ENCODE assay signal across 13 cellular contexts in genomic region chr6:148967546-148967945, GRCh38.
DNase-seq lines count a peak whose midpoint lies in the region; ATAC-seq and TF ChIP-seq lines count a peak whose summit lies in the region.
"Had no signal": no experiment of that assay in that cellular context is flagged by ENCODE, and none has a peak within 500 bp of the region (broad histone marks: within the 10 kb centered on the region; RNA-seq: fewer than 3 reads in every experiment).

No MANE protein-coding gene starts in this region.

- peak overlapping the region; percentile 54; the same call in 1 of the 2 replicates for H2AK5ac ChIP-seq in IMR-90 (ENCODE audit: low read depth, low read length)

- H2AFZ ChIP-seq in IMR-90 (replicated peaks; ENCODE audit: low read length, poor library complexity), result no peak overlapping the region

- H3K23ac ChIP-seq in IMR-90 (ENCODE audit: low read depth, low read length), result no peak overlapping the region

- H3K27ac ChIP-seq in IMR-90 (ENCODE audit: insufficient read depth, low read length), result no peak overlapping the region
- no peak overlapping the region for H3K27ac ChIP-seq in stomach
- H3K27ac ChIP-seq: left lung, thyroid gland had no signal

- H3K9me3 ChIP-seq in IMR-90 (ENCODE audit: control insufficient read depth, insufficient read depth, low read length), result no peaks in the 10 kb centered on the region
- H3K9me3 ChIP-seq in stomach, result no peaks in the 10 kb centered on the region
- H3K9me3 ChIP-seq: left lung, thyroid gland had no signal

- ATAC-seq in IMR-90 (ENCODE audit: low read depth), result no peak
- ATAC-seq in stimulated activated naive CD8-positive, alpha-beta T cell treated with anti-CD3 and anti-CD28 coated beads, Interleukin-15, Interleukin-2, amounts not matched to agents 100 U/mL and 50 U/mL, for 24 hours, result no peak
- no peak for ATAC-seq in HG03175 (IDR thresholded peaks at IDR 0.05; ENCODE audit: unreplicated experiment)
- ATAC-seq: activated CD4-positive, CD25-positive, alpha-beta regulatory T cell treated with anti-CD3 and anti-CD28 coated beads, Interleukin-2, amount 50 U/mL, for 24 hours; left lung had no signal

- no peak for TF ChIP-seq EP300 in stomach (IDR thresholded peaks at IDR 0.05)

- peak overlapping the region; percentile 26; the same call in 1 of the 2 replicates for H4K91ac ChIP-seq in IMR-90 (ENCODE audit: insufficient read depth, low read depth, low read length)

- H3K9ac ChIP-seq in IMR-90 (ENCODE audit: low read depth, low read length), result no peak overlapping the region

- WGBS in IMR-90 (ENCODE audit: extremely low coverage in 2 of 2, insufficient read length in 1 of 2), 2 experiments, result 54% methylated on average over 2 of the region's 7 CpGs; no CpG with 5 or more reads in 1 of the 2 experiments
- WGBS in stomach, 5 donors, result 75 to 87% (median 82%) methylated on average over 6 to 7 of the region's 7 CpGs

- H3K18ac ChIP-seq in IMR-90 (ENCODE audit: low read depth, low read length), result no peak overlapping the region; the same call in 1 of the 2 replicates

- H3K36me3 ChIP-seq in IMR-90 (ENCODE audit: control insufficient read depth, insufficient read depth, low read length) (peaks cover 2% of the 10 kb centered on the region; the same call in 1 of the 2 replicates), stomach (peaks cover 0 to 10% (median 0%) of the 10 kb centered on the region in 4 donors)
- H3K36me3 ChIP-seq: left lung had no signal

- H3K79me1 ChIP-seq in IMR-90 (ENCODE audit: low read depth in 1 of 2, low read length in 2 of 2), result no peaks in the 10 kb centered on the region

- CTCF ChIA-PET in IMR-90 (lab: Yijun Ruan, JAX), result interaction anchor here (2.7 kb wide), 1 partner anchor 390 kb away, joined by 10 read pairs; no protein-coding TSS in a partner anchor

- H3K4me3 ChIP-seq in IMR-90 (ENCODE audit: insufficient read depth, low read depth, low read length) (no peak overlapping the region), stomach (no peak overlapping the region)
- H3K4me3 ChIP-seq: left lung, thyroid gland had no signal

- H2BK15ac ChIP-seq in IMR-90 (ENCODE audit: low read depth, low read length), result no peak overlapping the region

- dilution Hi-C loops in IMR-90 (cut with HindIII; ENCODE audit: low sequenced_read_pairs, unreplicated experiment), result no loop called here

- H4K20me1 ChIP-seq in IMR-90 (ENCODE audit: insufficient read depth, low read length), result no peaks in the 10 kb centered on the region; the same call in 1 of the 2 replicates

- H2BK20ac ChIP-seq in IMR-90 (ENCODE audit: low read depth, low read length), result no peak overlapping the region

- in situ Hi-C loops in IMR-90 (cut with MboI; ENCODE audit: low sequenced_read_pairs) (no loop called here), SK-MEL-5 (cut with HindIII; ENCODE audit: low pct_unique_long_range_greater_than_20kb, low sequenced_read_pairs) (no loop called here)

- intact Hi-C loops in IMR-90 (cut with micrococcal nuclease) (no loop called here), stomach (cut with DNase I; ENCODE audit: low total_unique reads) (no loop called here)

- TF ChIP-seq CTCF in IMR-90 (conservative IDR thresholded peaks at IDR 0.05; ENCODE audit: low read depth, low read length) (no peak), stomach (IDR thresholded peaks at IDR 0.05) (no peak)

- peak overlapping the region; percentile 59 for H2AK9ac ChIP-seq in IMR-90 (replicated peaks; ENCODE audit: low read depth, low read length, poor library complexity)

- no peak for TF ChIP-seq POLR2A in IMR-90 (IDR thresholded peaks at IDR 0.05; ENCODE audit: low read depth, low read length)
- no peak for TF ChIP-seq POLR2A in stomach (IDR thresholded peaks at IDR 0.05)

- H3K27me3 ChIP-seq in IMR-90 (ENCODE audit: control insufficient read depth, insufficient read depth, low read length) (no peaks in the 10 kb centered on the region), stomach (peaks cover 0 to 12% (median 0%) of the 10 kb centered on the region in 3 donors)
- H3K27me3 ChIP-seq: thyroid gland had no signal

- peak overlapping the region; percentile 36; the same call in 1 of the 2 replicates for H2BK120ac ChIP-seq in IMR-90 (ENCODE audit: low read depth, low read length)

- H3K4me2 ChIP-seq in IMR-90 (ENCODE audit: low read depth, low read length), result no peak overlapping the region

- H4K5ac ChIP-seq in IMR-90 (ENCODE audit: low read depth, low read length), result no peak overlapping the region

- peaks cover 29% of the 10 kb centered on the region for H3K4me1 ChIP-seq in IMR-90 (ENCODE audit: control insufficient read depth, insufficient read depth, low read length)
- peaks cover 0 to 26% (median 0%) of the 10 kb centered on the region in 4 donors for H3K4me1 ChIP-seq in stomach
- H3K4me1 ChIP-seq: left lung had no signal

- BruUV-seq in IMR-90 (replicated peaks; lab: Mats Ljungman, UMichigan), result no TSS peak

- peak overlapping the region; percentile 42 for H3K4ac ChIP-seq in IMR-90 (ENCODE audit: low read depth, low read length)

- peaks cover 16% of the 10 kb centered on the region for H3K9me1 ChIP-seq in IMR-90 (ENCODE audit: insufficient read depth, low read length)

- DNase-seq in IMR-90 (no peak), SK-MEL-5 (ENCODE audit: low read depth, low spot score) (peak; percentile 79), hippocampal formation (lab: John Stamatoyannopoulos, UW) (peak; percentile 47 to 48), retina (peak; percentile 43), stomach (no peak)
- DNase-seq in stimulated activated naive CD8-positive, alpha-beta T cell treated with anti-CD3 and anti-CD28 coated beads, Interleukin-15, Interleukin-2, amounts not matched to agents 100 U/mL and 50 U/mL, for 24 hours, result no peak
- DNase-seq: GOT3, left lung, NCI-H1436, SIG-M5, thyroid gland had no signal

- no peak overlapping the region for H4K8ac ChIP-seq in IMR-90 (ENCODE audit: low read depth in 2 of 2, low read length in 2 of 2)

- H3K14ac ChIP-seq in IMR-90 (replicated peaks; ENCODE audit: low read depth, low read length), result 0 out of 2 replicates have a peak overlapping the region, but pooled peaks have one; percentile 34

- no peak overlapping the region for H2BK5ac ChIP-seq in IMR-90 (ENCODE audit: low read depth, low read length, poor library complexity, severe bottlenecking)

- POLR2A ChIA-PET in IMR-90 (lab: Charles Lee; ENCODE audit: unreplicated experiment), result no interaction called here

- no peak for TF ChIP-seq RAD21 in IMR-90 (IDR thresholded peaks at IDR 0.05; ENCODE audit: low read length)

- H3K56ac ChIP-seq in IMR-90 (ENCODE audit: extremely low read depth, insufficient read depth, low read length), result no peak overlapping the region

TF ChIP-seq in IMR-90, 13 proteins besides CTCF, POLR2A, EP300 and RAD21:
- TF ChIP-seq SMC3 (IDR thresholded peaks at IDR 0.05; ENCODE audit: low read depth, low read length), result no peak
- no peak for TF ChIP-seq BHLHE40 (IDR thresholded peaks at IDR 0.05; ENCODE audit: low read depth, low read length)
- TF ChIP-seq NFE2L2 (IDR thresholded peaks at IDR 0.05; ENCODE audit: low read depth, low read length), result no peak
- no peak for TF ChIP-seq RFX5 (IDR thresholded peaks at IDR 0.05; ENCODE audit: low read depth, low read length)
- TF ChIP-seq, protein P1, sequence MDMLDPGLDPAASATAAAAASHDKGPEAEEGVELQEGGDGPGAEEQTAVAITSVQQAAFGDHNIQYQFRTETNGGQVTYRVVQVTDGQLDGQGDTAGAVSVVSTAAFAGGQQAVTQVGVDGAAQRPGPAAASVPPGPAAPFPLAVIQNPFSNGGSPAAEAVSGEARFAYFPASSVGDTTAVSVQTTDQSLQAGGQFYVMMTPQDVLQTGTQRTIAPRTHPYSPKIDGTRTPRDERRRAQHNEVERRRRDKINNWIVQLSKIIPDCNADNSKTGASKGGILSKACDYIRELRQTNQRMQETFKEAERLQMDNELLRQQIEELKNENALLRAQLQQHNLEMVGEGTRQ (IDR thresholded peaks at IDR 0.05; ENCODE audit: low read depth, low read length), result no peak
- TF ChIP-seq CHD1 (IDR thresholded peaks at IDR 0.05; ENCODE audit: low read depth, low read length), result no peak
- no peak for TF ChIP-seq FOS (IDR thresholded peaks at IDR 0.05; ENCODE audit: low read depth, low read length)
- TF ChIP-seq MXI1 (IDR thresholded peaks at IDR 0.05; ENCODE audit: borderline replicate concordance, low read depth, low read length), result no peak
- TF ChIP-seq CEBPB (IDR thresholded peaks at IDR 0.05; ENCODE audit: low read depth, low read length), result no peak
- no peak for TF ChIP-seq MAZ (IDR thresholded peaks at IDR 0.05; ENCODE audit: borderline replicate concordance, low read depth, low read length)
- TF ChIP-seq ELK1 (IDR thresholded peaks at IDR 0.05; ENCODE audit: borderline replicate concordance, low read depth, low read length), result no peak
- no peak for TF ChIP-seq RCOR1 (IDR thresholded peaks at IDR 0.05; ENCODE audit: insufficient replicate concordance, low read length)
- TF ChIP-seq MAFK (IDR thresholded peaks at IDR 0.05; ENCODE audit: low read depth, low read length), result no peak

Comparison
In these comparisons a context has a peak if more than half of its experiments do, and no peak if none do; other contexts are left out.
1. DNase-seq: peak in SK-MEL-5 (single experiment), hippocampal formation (2 of 2) and retina (single experiment); none in IMR-90 (single experiment), stomach (single experiment) and stimulated activated naive CD8-positive, alpha-beta T cell treated with anti-CD3 and anti-CD28 coated beads, Interleukin-15, Interleukin-2, amounts not matched to agents 100 U/mL and 50 U/mL, for 24 hours (single experiment).